Comparison of ENCODE assay signal across 16 cellular contexts in genomic region chr12:119505001-119505400, GRCh38.
"Had no signal": no experiment of that assay in that cellular context is flagged by ENCODE, and none has a peak within 500 bp of the region (broad histone marks: within the 10 kb centered on the region; RNA-seq: fewer than 3 reads in every experiment).

No MANE protein-coding gene starts in this region.

- ATAC-seq: body of pancreas, left lung had no signal

- H3K4me3 Mint-ChIP-seq: activated B cell treated with CpG ODN at 0.5 μM for 24 hours; activated CD4-positive, alpha-beta T cell treated with anti-CD3 and anti-CD28 coated beads, Interleukin-2, amount 10 ng/mL, durations not matched to agents 24 days and 14 days; activated naive CD4-positive, alpha-beta T cell treated with anti-CD3 and anti-CD28 coated beads for 36 hours; activated T-helper 1 cell treated with anti-CD3 and anti-CD28 coated beads, Interleukin-12 subunit alpha, Interleukin-12 subunit beta, Interleukin-2, Interleukin-4 antibody, amounts not matched to agents 30 ng/mL and 10 ng/mL and 1 ng/mL, durations not matched to agents 14 hours and 24 hours and 36 hours; dendritic cell treated with granulocyte-macrophage colony-stimulating factor and Interleukin-4, amounts not matched to agents 40 ng/mL and 50 ng/mL, for 4 days; nephron progenitor cell; T-helper 1 cell treated with Interleukin-12 subunit alpha and Interleukin-12 subunit beta and Interleukin-4 antibody, amounts not matched to agents 30 μg/mL and 1 μg/mL, for 36 hours had no signal

- H3K9me3 ChIP-seq: body of pancreas, left lung, uterus had no signal

- DNase-seq: activated B cell treated with CpG ODN at 0.5 μM for 24 hours; activated CD4-positive, alpha-beta T cell treated with anti-CD3 and anti-CD28 coated beads, Interleukin-2, amount 10 ng/mL, durations not matched to agents 24 days and 14 days; activated naive CD4-positive, alpha-beta T cell treated with anti-CD3 and anti-CD28 coated beads for 36 hours; body of pancreas; central memory CD4-positive, alpha-beta T cell; glutamatergic neuron; left lung; mesenchymal stem cell; nephron progenitor cell; stimulated activated CD4-positive, alpha-beta T cell treated with anti-CD3 and anti-CD28 coated beads, Interleukin-15, amount 100 ng/mL, for 24 hours; stimulated activated CD4-positive, alpha-beta T cell treated with anti-CD3 and anti-CD28 coated beads, Interleukin-4, amount 100 ng/mL, for 24 hours; uterus had no signal

- H3K27ac Mint-ChIP-seq: activated B cell treated with CpG ODN at 0.5 μM for 24 hours; activated CD4-positive, alpha-beta T cell treated with anti-CD3 and anti-CD28 coated beads, Interleukin-2, amount 10 ng/mL, durations not matched to agents 24 days and 14 days; activated naive CD4-positive, alpha-beta T cell treated with anti-CD3 and anti-CD28 coated beads for 36 hours; activated T-helper 1 cell treated with anti-CD3 and anti-CD28 coated beads, Interleukin-12 subunit alpha, Interleukin-12 subunit beta, Interleukin-2, Interleukin-4 antibody, amounts not matched to agents 30 ng/mL and 10 ng/mL and 1 ng/mL, durations not matched to agents 14 hours and 24 hours and 36 hours; dendritic cell treated with granulocyte-macrophage colony-stimulating factor and Interleukin-4, amounts not matched to agents 40 ng/mL and 50 ng/mL, for 4 days; nephron progenitor cell; T-helper 1 cell treated with Interleukin-12 subunit alpha and Interleukin-12 subunit beta and Interleukin-4 antibody, amounts not matched to agents 30 μg/mL and 1 μg/mL, for 36 hours had no signal

- H3K4me1 ChIP-seq: body of pancreas, left lung, uterus had no signal

- FAIRE-seq: islet of Langerhans had no signal

- H3K27me3 Mint-ChIP-seq: activated CD4-positive, alpha-beta T cell treated with anti-CD3 and anti-CD28 coated beads, Interleukin-2, amount 10 ng/mL, durations not matched to agents 24 days and 14 days; dendritic cell treated with granulocyte-macrophage colony-stimulating factor and Interleukin-4, amounts not matched to agents 40 ng/mL and 50 ng/mL, for 4 days had no signal

- H3K36me3 ChIP-seq: left lung, uterus had no signal

- H3K27ac ChIP-seq: body of pancreas, left lung, uterus had no signal

- H3K4me3 ChIP-seq: body of pancreas, left lung, uterus had no signal

- H3K9me3 Mint-ChIP-seq: activated B cell treated with CpG ODN at 0.5 μM for 24 hours; activated CD4-positive, alpha-beta T cell treated with anti-CD3 and anti-CD28 coated beads, Interleukin-2, amount 10 ng/mL, durations not matched to agents 24 days and 14 days; activated naive CD4-positive, alpha-beta T cell treated with anti-CD3 and anti-CD28 coated beads for 36 hours; activated T-helper 1 cell treated with anti-CD3 and anti-CD28 coated beads, Interleukin-12 subunit alpha, Interleukin-12 subunit beta, Interleukin-2, Interleukin-4 antibody, amounts not matched to agents 30 ng/mL and 10 ng/mL and 1 ng/mL, durations not matched to agents 14 hours and 24 hours and 36 hours; dendritic cell treated with granulocyte-macrophage colony-stimulating factor and Interleukin-4, amounts not matched to agents 40 ng/mL and 50 ng/mL, for 4 days; nephron progenitor cell; T-helper 1 cell treated with Interleukin-12 subunit alpha and Interleukin-12 subunit beta and Interleukin-4 antibody, amounts not matched to agents 30 μg/mL and 1 μg/mL, for 36 hours had no signal

- H3K4me1 Mint-ChIP-seq: activated B cell treated with CpG ODN at 0.5 μM for 24 hours; activated CD4-positive, alpha-beta T cell treated with anti-CD3 and anti-CD28 coated beads, Interleukin-2, amount 10 ng/mL, durations not matched to agents 24 days and 14 days; nephron progenitor cell had no signal

- H3K27me3 ChIP-seq: body of pancreas, left lung, uterus had no signal
